Comparison of ENCODE assay signal across 26 cellular contexts in genomic region chr3:25099662-25100061, GRCh38.
A peak's percentile ranks its signal among the peaks of the same experiment; 100 is the strongest.
DNase-seq lines count a peak whose midpoint lies in the region; ATAC-seq, FAIRE-seq and TF ChIP-seq lines count a peak whose summit lies in the region.
"Had no signal": no experiment of that assay in that cellular context is flagged by ENCODE, and none has a peak within 500 bp of the region (broad histone marks: within the 10 kb centered on the region; RNA-seq: fewer than 3 reads in every experiment).

No MANE protein-coding gene starts in this region.

- H3K79me1 ChIP-seq in H1 (ENCODE audit: low read depth, low read length) = no peaks in the 10 kb centered on the region
- no peaks in the 10 kb centered on the region for H3K79me1 ChIP-seq in mesenchymal stem cell (replicated peaks; ENCODE audit: low read length, poor library complexity, severe bottlenecking)

- H3K27ac ChIP-seq in heart right ventricle = no peak overlapping the region
- H3K27ac ChIP-seq in H1 (ENCODE audit: low read depth, low read length) = no peak overlapping the region
- H3K27ac ChIP-seq in mesenchymal stem cell (ENCODE audit: low read length, poor library complexity, severe bottlenecking) = no peak overlapping the region
- H3K27ac ChIP-seq: BLaER1 had no signal

- no peaks in the 10 kb centered on the region for H3K27me3 ChIP-seq in heart right ventricle
- no peaks in the 10 kb centered on the region for H3K27me3 ChIP-seq in H1 (replicated peaks in 1 of 4; ENCODE audit: control insufficient read depth in 3 of 4, extremely low read depth in 1 of 4, insufficient read depth in 3 of 4, low read length in 3 of 4)
- no peaks in the 10 kb centered on the region for H3K27me3 ChIP-seq in mesenchymal stem cell (ENCODE audit: control insufficient read depth in 1 of 2, insufficient read depth in 1 of 2, low read length in 2 of 2)
- H3K27me3 ChIP-seq: BE2C, BLaER1 had no signal

- no peak overlapping the region for H3K4me3 Mint-ChIP-seq in activated CD4-positive, alpha-beta T cell treated with anti-CD3 and anti-CD28 coated beads for 36 hours
- H3K4me3 Mint-ChIP-seq: CD14-positive monocyte; CD4-positive, alpha-beta memory T cell; CD4-positive, CD25-positive, alpha-beta regulatory T cell; CD8-positive, alpha-beta memory T cell had no signal

- no peak overlapping the region for H3K23ac ChIP-seq in H1 (ENCODE audit: insufficient read length)
- H3K23ac ChIP-seq in mesenchymal stem cell (ENCODE audit: low read length in 2 of 2) = no peak overlapping the region

- H2AFZ ChIP-seq in H1 (ENCODE audit: low read length) (peak overlapping the region; percentile 29; the same call in 1 of the 2 replicates), mesenchymal stem cell (ENCODE audit: low read depth, low read length) (no peak overlapping the region)

- no peaks in the 10 kb centered on the region for H3K27me3 Mint-ChIP-seq in activated CD4-positive, alpha-beta T cell treated with anti-CD3 and anti-CD28 coated beads for 36 hours
- H3K27me3 Mint-ChIP-seq: CD4-positive, alpha-beta memory T cell; CD4-positive, CD25-positive, alpha-beta regulatory T cell; CD8-positive, alpha-beta memory T cell had no signal

- peak in 6 of 8 donors; percentile 43 to 87 (median 48) for ATAC-seq in heart right ventricle
- no peak for ATAC-seq in Right ventricle myocardium inferior
- ATAC-seq in activated CD4-positive, alpha-beta T cell treated with anti-CD3 and anti-CD28 coated beads for 36 hours = no peak
- ATAC-seq: GM12878 had no signal

- H3K27ac Mint-ChIP-seq in activated CD4-positive, alpha-beta T cell treated with anti-CD3 and anti-CD28 coated beads for 36 hours = no peak overlapping the region
- H3K27ac Mint-ChIP-seq: CD14-positive monocyte; CD4-positive, alpha-beta memory T cell; CD4-positive, CD25-positive, alpha-beta regulatory T cell; CD8-positive, alpha-beta memory T cell had no signal

- H3K9ac ChIP-seq in H1 (replicated peaks in 1 of 4; ENCODE audit: extremely low read depth in 1 of 4, low read depth in 3 of 4, low read length in 3 of 4) (no peak overlapping the region), mesenchymal stem cell (ENCODE audit: low read length) (no peak overlapping the region)
- H3K9ac ChIP-seq: BLaER1 had no signal

- H3K4me1 ChIP-seq in heart right ventricle (peaks cover 0 to 4% (median 0%) of the 10 kb centered on the region in 9 donors), H1 (replicated peaks in 1 of 4; ENCODE audit: control insufficient read depth in 3 of 4, insufficient read depth in 4 of 4, low read length in 3 of 4) (no peaks in the 10 kb centered on the region), mesenchymal stem cell (ENCODE audit: control insufficient read depth, insufficient read depth, low read depth, low read length) (no peaks in the 10 kb centered on the region)
- H3K4me1 ChIP-seq: BE2C had no signal

- no peak overlapping the region for H4K91ac ChIP-seq in H1 (replicated peaks; ENCODE audit: insufficient read length, low read length)
- no peak overlapping the region for H4K91ac ChIP-seq in mesenchymal stem cell (ENCODE audit: low read length)

- no peaks in the 10 kb centered on the region for H3K9me3 ChIP-seq in heart right ventricle
- H3K9me3 ChIP-seq in H1 (ENCODE audit: insufficient read depth in 2 of 2, low read depth in 1 of 2, low read length in 1 of 2) = no peaks in the 10 kb centered on the region
- no peaks in the 10 kb centered on the region for H3K9me3 ChIP-seq in mesenchymal stem cell (ENCODE audit: control insufficient read depth, low read length)
- H3K9me3 ChIP-seq: BE2C, BLaER1 had no signal

- H2BK15ac ChIP-seq in H1 (ENCODE audit: low read length) (no peak overlapping the region), mesenchymal stem cell (ENCODE audit: low read depth, poor library complexity, severe bottlenecking) (no peak overlapping the region)

- H2BK20ac ChIP-seq in H1 (ENCODE audit: low read length) = no peak overlapping the region

- CTCF ChIA-PET in H1 (lab: Charles Lee; ENCODE audit: partially characterized antibody) = no interaction called here
- CTCF ChIA-PET in activated CD4-positive, alpha-beta T cell treated with anti-CD3 and anti-CD28 coated beads for 36 hours (lab: Charles Lee) = no interaction called here

- no peak overlapping the region for H3K18ac ChIP-seq in H1 (ENCODE audit: extremely low read depth, low read length)
- H3K18ac ChIP-seq in mesenchymal stem cell (ENCODE audit: low read depth in 1 of 2, low read length in 2 of 2) = no peak overlapping the region

- H2AK5ac ChIP-seq in H1 (ENCODE audit: low read depth, low read length) (no peak overlapping the region), mesenchymal stem cell (ENCODE audit: low read length, severe bottlenecking) (no peak overlapping the region)

- peak in 1 of 2 donors; percentile 10 for DNase-seq in heart right ventricle
- no peak for DNase-seq in Right ventricle myocardium inferior (ENCODE audit: missing footprints)
- no peak for DNase-seq in H1 (ENCODE audit: low read depth in 1 of 2, low spot score in 2 of 2)
- no peak for DNase-seq in mesenchymal stem cell
- DNase-seq in activated CD4-positive, alpha-beta T cell treated with anti-CD3 and anti-CD28 coated beads for 36 hours = no peak
- DNase-seq: 8988T; ACHN; BE2C; C1 segment of cervical spinal cord; CD4-positive, alpha-beta memory T cell; CD4-positive, CD25-positive, alpha-beta regulatory T cell; CD8-positive, alpha-beta memory T cell; COR-L47; DMS 273 treated with DMSO at 0.1 percent for 48 hours; DMS153; DMS53; DMS79; DND-41; EL; GDM1 had no signal

- H2BK5ac ChIP-seq in H1 (ENCODE audit: low read depth, low read length) = no peak overlapping the region
- H2BK5ac ChIP-seq in mesenchymal stem cell (ENCODE audit: low read depth, low read length, poor library complexity, severe bottlenecking) = no peak overlapping the region

- no peaks in the 10 kb centered on the region for H3K36me3 ChIP-seq in heart right ventricle
- no peaks in the 10 kb centered on the region for H3K36me3 ChIP-seq in H1 (ENCODE audit: control insufficient read depth in 2 of 4, insufficient read depth in 4 of 4, low read length in 3 of 4)
- no peaks in the 10 kb centered on the region for H3K36me3 ChIP-seq in mesenchymal stem cell (ENCODE audit: control insufficient read depth in 1 of 2, insufficient read depth in 2 of 2, low read depth in 1 of 2, low read length in 2 of 2)
- H3K36me3 ChIP-seq: BE2C, BLaER1 had no signal

- POLR2A ChIA-PET in H1 (lab: Charles Lee; ENCODE audit: partially characterized antibody) = no interaction called here
- POLR2A ChIA-PET in activated CD4-positive, alpha-beta T cell treated with anti-CD3 and anti-CD28 coated beads for 36 hours (lab: Charles Lee) = no interaction called here

- H3K14ac ChIP-seq in H1 (ENCODE audit: insufficient read length) (no peak overlapping the region), mesenchymal stem cell (ENCODE audit: low read length in 2 of 2) (no peak overlapping the region)

- H3K23me2 ChIP-seq in H1 (ENCODE audit: low read depth, low read length) = no peaks in the 10 kb centered on the region

- no peak for TF ChIP-seq POLR2A in H1 (IDR thresholded peaks at IDR 0.05; ENCODE audit: control extremely low read depth in 1 of 2, low read depth in 2 of 2, low read length in 2 of 2)

- no peaks in the 10 kb centered on the region for H3K36me3 Mint-ChIP-seq in activated CD4-positive, alpha-beta T cell treated with anti-CD3 and anti-CD28 coated beads for 36 hours (ENCODE audit: low read depth)
- H3K36me3 Mint-ChIP-seq: CD14-positive monocyte; CD4-positive, alpha-beta memory T cell; CD4-positive, CD25-positive, alpha-beta regulatory T cell; CD8-positive, alpha-beta memory T cell had no signal

- 71 to 72% methylated on average over 9 of the region's 9 CpGs for whole genome bisulfite sequencing in heart right ventricle, 2 donors
- 90% methylated on average over 9 of the region's 9 CpGs; no CpG with 5 or more reads in 1 of the 2 experiments for WGBS in H1 (ENCODE audit: extremely low coverage in 1 of 2, insufficient coverage in 1 of 2, insufficient read length in 1 of 2, insufficient replicate concordance in 2 of 2, low coverage in 1 of 2, low lambda C conversion rate in 2 of 2, missing lambda C conversion rate in 1 of 2), 2 experiments
- 96% methylated on average over 7 of the region's 9 CpGs for WGBS in mesenchymal stem cell

- no peaks in the 10 kb centered on the region for H3K4me1 Mint-ChIP-seq in activated CD4-positive, alpha-beta T cell treated with anti-CD3 and anti-CD28 coated beads for 36 hours
- H3K4me1 Mint-ChIP-seq: CD14-positive monocyte; CD4-positive, alpha-beta memory T cell; CD4-positive, CD25-positive, alpha-beta regulatory T cell; CD8-positive, alpha-beta memory T cell had no signal

- H2BK12ac ChIP-seq in H1 (ENCODE audit: low read depth, low read length) (no peak overlapping the region), mesenchymal stem cell (ENCODE audit: low read length in 2 of 2) (no peak overlapping the region)

- H2BK120ac ChIP-seq in H1 (replicated peaks; ENCODE audit: low read depth, low read length) = no peak overlapping the region
- H2BK120ac ChIP-seq in mesenchymal stem cell (ENCODE audit: low read depth, low read length) = no peak overlapping the region

- no peak overlapping the region for H3K4me3 ChIP-seq in heart right ventricle
- no peak overlapping the region for H3K4me3 ChIP-seq in H1 (ENCODE audit: extremely low read depth in 1 of 4, insufficient read depth in 2 of 4, low read depth in 3 of 4, low read length in 4 of 4)
- no peak overlapping the region for H3K4me3 ChIP-seq in mesenchymal stem cell (ENCODE audit: insufficient read depth in 1 of 2, low read depth in 1 of 2, low read length in 2 of 2)
- H3K4me3 ChIP-seq: BLaER1, GM12878 had no signal

- H3K4ac ChIP-seq in H1 (replicated peaks; ENCODE audit: insufficient read length, low read depth, low read length) (no peak overlapping the region), mesenchymal stem cell (ENCODE audit: low read depth in 1 of 2, low read length in 2 of 2) (no peak overlapping the region)

- H4K5ac ChIP-seq in H1 (ENCODE audit: insufficient read length, low read depth, low read length) = no peak overlapping the region

- H3K79me2 ChIP-seq in H1 (ENCODE audit: control insufficient read depth in 1 of 2, insufficient read depth in 2 of 2, low read length in 2 of 2) = no peaks in the 10 kb centered on the region

- no peaks in the 10 kb centered on the region for H3K9me3 Mint-ChIP-seq in activated CD4-positive, alpha-beta T cell treated with anti-CD3 and anti-CD28 coated beads for 36 hours (ENCODE audit: low read depth)

- H4K8ac ChIP-seq in H1 (ENCODE audit: extremely low read depth, insufficient read depth, low read length) (no peak overlapping the region), mesenchymal stem cell (ENCODE audit: low read length) (peak overlapping the region; percentile 13)

- H3K4me2 ChIP-seq in H1 (ENCODE audit: insufficient read depth in 1 of 2, low read depth in 2 of 2, low read length in 2 of 2) = no peak overlapping the region
- no peak overlapping the region for H3K4me2 ChIP-seq in mesenchymal stem cell (ENCODE audit: low read length, poor library complexity, severe bottlenecking)
- H3K4me2 ChIP-seq: BLaER1 had no signal

- intact Hi-C loops in heart right ventricle (cut with DNase I) (loop anchor here in 6 of 10 donors (5.0 to 10.0 kb wide), 5 partner anchors 135 to 327 kb away; no protein-coding TSS in a partner anchor), Right ventricle myocardium inferior (cut with DNase I) (loop anchor here (5.0 to 10.0 kb wide), 2 partner anchors 58 to 325 kb away; no protein-coding TSS in a partner anchor)
- intact Hi-C loops in activated CD4-positive, alpha-beta T cell treated with anti-CD3 and anti-CD28 coated beads for 36 hours (cut with DNase I, micrococcal nuclease) = no loop called here

- no peak for TF ChIP-seq RAD21 in H1 (IDR thresholded peaks at IDR 0.05 in 1 of 2, conservative IDR thresholded peaks at IDR 0.05 in 1 of 2; ENCODE audit: low read depth in 2 of 2, low read length in 2 of 2)

- no peak overlapping the region for H3K56ac ChIP-seq in H1 (replicated peaks; ENCODE audit: insufficient read length, low read depth, low read length)

- FAIRE-seq in H1 (lab: Jason Lieb, UNC) = no peak
- FAIRE-seq: A204.1, GM12878, GM12892, GM18507 had no signal

- TF ChIP-seq EP300 in H1 (IDR thresholded peaks at IDR 0.05; ENCODE audit: borderline replicate concordance in 1 of 2, low read depth in 2 of 2, low read length in 2 of 2) = no peak

- TF ChIP-seq CTCF in heart right ventricle (IDR thresholded peaks at IDR 0.05) (no peak), H1 (IDR thresholded peaks at IDR 0.05; ENCODE audit: control extremely low read depth in 1 of 3, insufficient read depth in 1 of 3, low read depth in 1 of 3, low read length in 3 of 3) (no peak)

- H4K20me1 ChIP-seq in H1 (replicated peaks in 1 of 2; ENCODE audit: control insufficient read depth in 1 of 2, insufficient read depth in 2 of 2, low read length in 2 of 2) = no peaks in the 10 kb centered on the region
- H4K20me1 ChIP-seq: BLaER1 had no signal

Comparison
In these comparisons a context has a peak if more than half of its experiments do, and no peak if none do; other contexts are left out.
1. ATAC-seq: peak in heart right ventricle (6 of 8); none in Right ventricle myocardium inferior (single experiment) and activated CD4-positive, alpha-beta T cell treated with anti-CD3 and anti-CD28 coated beads for 36 hours (single experiment).
2. intact Hi-C loops: an anchor here in heart right ventricle (5.0 to 10.0 kb wide) and Right ventricle myocardium inferior (5.0 to 10.0 kb wide); none called in activated CD4-positive, alpha-beta T cell treated with anti-CD3 and anti-CD28 coated beads for 36 hours.